Comparison of ENCODE assay signal across 9 cellular contexts in genomic region chr9:21030389-21031035, GRCh38. TPM values are rescaled to one million over a fixed set of nuclear protein-coding genes. Genes with fewer than 3 reads are reported as not detected.
DNase-seq lines count a peak whose midpoint lies in the region; ATAC-seq and TF ChIP-seq lines count a peak whose summit lies in the region.
"Had no signal": no experiment of that assay in that cellular context is flagged by ENCODE, and none has a peak within 500 bp of the region (broad histone marks: within the 10 kb centered on the region; RNA-seq: fewer than 3 reads in every experiment).

No MANE protein-coding gene starts in this region.

- no peak overlapping the region for H3K27ac Mint-ChIP-seq in neural progenitor cell

- peak; percentile 58 for DNase-seq in AG08395 (ENCODE audit: low spot score)
- DNase-seq in PC-9: peak; percentile 29 to 71
- DNase-seq in epithelial cell of esophagus (ENCODE audit: low read depth): peak; percentile 65
- no peak for DNase-seq in neural progenitor cell (ENCODE audit: low spot score)
- DNase-seq in ureter (ENCODE audit: low spot score): no peak
- DNase-seq in HuH-7.5 (ENCODE audit: low spot score): no peak

- no peaks in the 10 kb centered on the region for H3K36me3 Mint-ChIP-seq in neural progenitor cell

- H3K4me2 ChIP-seq in PC-9 (peak overlapping the region; percentile 72; the same call in 1 of the 2 replicates), neural progenitor cell (peak overlapping the region; percentile 81)

- TSS peak; percentile 53 for BruUV-seq in PC-9 (replicated peaks; lab: Mats Ljungman, UMichigan)

- peak; percentile 87 for ATAC-seq in GM18508 (IDR thresholded peaks at IDR 0.05; ENCODE audit: insufficient read depth, unreplicated experiment)
- peak; percentile 74 for ATAC-seq in HG02938 (IDR thresholded peaks at IDR 0.05; ENCODE audit: unreplicated experiment)

- no peak overlapping the region for H2AFZ ChIP-seq in PC-9
- H2AFZ ChIP-seq in neural progenitor cell (replicated peaks): peak overlapping the region; percentile 96

- H3K4me3 Mint-ChIP-seq in neural progenitor cell: no peak overlapping the region

- H3K4me1 Mint-ChIP-seq in neural progenitor cell: peaks cover 3% of the 10 kb centered on the region

- CTCF ChIA-PET in PC-9 (lab: Charles Lee): interaction anchor here (0.8 kb wide), 1 partner anchor 48 kb away, joined by 3 read pairs; no protein-coding TSS in a partner anchor

- H3K9ac ChIP-seq in neural progenitor cell: no peak overlapping the region

- no peaks in the 10 kb centered on the region for H3K9me3 ChIP-seq in PC-9 (ENCODE audit: insufficient read depth, low read depth)
- no peaks in the 10 kb centered on the region for H3K9me3 ChIP-seq in neural progenitor cell (ENCODE audit: low read depth)

- H3K4me1 ChIP-seq in PC-9 (replicated peaks; ENCODE audit: insufficient read depth) (0 out of 2 replicates have a peak, but pooled peaks cover 3% of the 10 kb centered on the region), neural progenitor cell (peaks cover 10% of the 10 kb centered on the region)

- H3K27me3 Mint-ChIP-seq in neural progenitor cell (ENCODE audit: insufficient read depth, low read depth): peaks cover 5% of the 10 kb centered on the region

- no peaks in the 10 kb centered on the region for H3K79me2 ChIP-seq in PC-9 (ENCODE audit: low read depth)
- H3K79me2 ChIP-seq in neural progenitor cell (ENCODE audit: low read depth): no peaks in the 10 kb centered on the region

- H3K27me3 ChIP-seq in PC-9 (ENCODE audit: insufficient read depth, low read depth) (no peaks in the 10 kb centered on the region), neural progenitor cell (peaks cover 10% of the 10 kb centered on the region)

- H3K9me2 ChIP-seq in PC-9 (ENCODE audit: insufficient read depth): no peaks in the 10 kb centered on the region

- intact Hi-C loops in PC-9 (cut with micrococcal nuclease; ENCODE audit: unreplicated experiment): loop anchor here (1.0 kb wide), 1 partner anchor 65 kb away; no protein-coding TSS in a partner anchor

- H3K27ac ChIP-seq in PC-9 (no peak overlapping the region), neural progenitor cell (no peak overlapping the region)

- no peaks in the 10 kb centered on the region for H3K36me3 ChIP-seq in PC-9 (ENCODE audit: low read depth)
- H3K36me3 ChIP-seq in neural progenitor cell: no peaks in the 10 kb centered on the region

- H3K4me3 ChIP-seq in PC-9: no peak overlapping the region; the same call in 1 of the 2 replicates
- no peak overlapping the region for H3K4me3 ChIP-seq in epithelial cell of esophagus (ENCODE audit: low read length)
- H3K4me3 ChIP-seq in neural progenitor cell: peak overlapping the region; percentile 57

- H4K20me1 ChIP-seq in PC-9 (ENCODE audit: insufficient read depth): no peaks in the 10 kb centered on the region
- H4K20me1 ChIP-seq in neural progenitor cell (ENCODE audit: low read depth): no peaks in the 10 kb centered on the region

- H3K9me3 Mint-ChIP-seq in neural progenitor cell: peaks cover 2% of the 10 kb centered on the region

- POLR2A ChIA-PET in PC-9 (lab: Charles Lee; ENCODE audit: unreplicated experiment): interaction anchor here (0.6 kb wide), 1 partner anchor 65 kb away, joined by 3 read pairs; no protein-coding TSS in a partner anchor

- TF ChIP-seq CTCF in PC-9 (conservative IDR thresholded peaks at IDR 0.05) (no peak), epithelial cell of esophagus (IDR thresholded peaks at IDR 0.05; ENCODE audit: insufficient read depth, low read depth, low read length, missing control alignments) (no peak), neural progenitor cell (IDR thresholded peaks at IDR 0.05) (no peak)

- H3F3A ChIP-seq in PC-9 (ENCODE audit: insufficient read depth, low read depth) (no peaks in the 10 kb centered on the region), neural progenitor cell (ENCODE audit: low read depth) (peaks cover 14% of the 10 kb centered on the region)

RNA-seq across cellular contexts. Expression of gene HACD4, which starts 0.9 kb away (rescaled TPM):
- total RNA-seq in PC-9 (2021) (2.4 and 4.5 TPM in 2 replicates), neural progenitor cell (ENCODE audit: low replicate concordance) (1.1 and 1.2 TPM in 2 replicates), ureter (4.1 TPM)

RNA-seq across cellular contexts. Expression of gene IFNB1, which starts 47.2 kb away (rescaled TPM):
- not detected in 2 replicates for total RNA-seq in PC-9 (2021)
- not detected in 2 replicates for total RNA-seq in neural progenitor cell (ENCODE audit: low replicate concordance)
- not detected for total RNA-seq in ureter
- total RNA-seq: myocyte had no signal

Comparison
In these comparisons a context has a peak if more than half of its experiments do, and no peak if none do; other contexts are left out.
1. DNase-seq: peak in AG08395 (single experiment), PC-9 (2 of 2) and epithelial cell of esophagus (single experiment); none in neural progenitor cell (single experiment), ureter (single experiment) and HuH-7.5 (single experiment).